In genomic region chr6:39309942-39310531, GRCh38 we compare ENCODE assay signal across 8 cellular contexts. TPM values are rescaled to one million over a fixed set of nuclear protein-coding genes. Genes with fewer than 3 reads are reported as not detected.
DNase-seq lines count a peak whose midpoint lies in the region; ATAC-seq, FAIRE-seq and TF ChIP-seq lines count a peak whose summit lies in the region.

No MANE protein-coding gene starts in this region.

- no peak for FAIRE-seq in RCC 7860 (lab: Jason Lieb, UNC)

- DNase-seq in DMS79 treated with DMSO at 0.1 percent for 48 hours (lab: John Stamatoyannopoulos, UW) (peak; percentile 74), HUDEP-2 (lab: John Stamatoyannopoulos, UW; ENCODE audit: unreplicated experiment in 76 of 76) (peak in 64 of 76 experiments; percentile 6 to 79 (median 48)), RCC 7860 (ENCODE audit: low spot score) (peak; percentile 13), germinal center (ENCODE audit: low spot score) (peak; percentile 68), ovary (peak; percentile 36 to 75 (median 62)), uterus (peak; percentile 27 to 52)
- peak; percentile 24 for DNase-seq in activated gamma-delta T cell treated with anti-CD3 and anti-CD28 coated beads, Interleukin-2, amount 50 U/mL, for 16 hours (ENCODE audit: low read depth)

- no peaks in the 10 kb centered on the region for H3K27me3 ChIP-seq in ovary
- H3K27me3 ChIP-seq in uterus: peaks cover 0 to 12% of the 10 kb centered on the region in 2 donors

- no peak for TF ChIP-seq POLR2A in ovary (IDR thresholded peaks at IDR 0.05)
- no peak for TF ChIP-seq POLR2A in uterus (IDR thresholded peaks at IDR 0.05)

- H3K27ac ChIP-seq in ovary (no peak overlapping the region), uterus (no peak overlapping the region)

- WGBS in ovary, 3 donors: 39 to 45% (median 43%) methylated on average over 7 of the region's 7 CpGs

- H3K9me3 ChIP-seq in ovary (no peaks in the 10 kb centered on the region), uterus (no peaks in the 10 kb centered on the region)

- no peak overlapping the region for H3K4me3 ChIP-seq in ovary
- no peak overlapping the region for H3K4me3 ChIP-seq in uterus

- H3K4me1 ChIP-seq in ovary (ENCODE audit: insufficient read depth) (peaks cover 6% of the 10 kb centered on the region), uterus (peaks cover 0 to 8% of the 10 kb centered on the region in 2 donors)

- H3K36me3 ChIP-seq in ovary (no peaks in the 10 kb centered on the region), uterus (no peaks in the 10 kb centered on the region)

- intact Hi-C loops in ovary (cut with DNase I) (loop anchor here in 2 of 4 donors (5.0 to 10.0 kb wide), 2 partner anchors 143 to 435 kb away; no protein-coding TSS in a partner anchor), uterus (cut with DNase I; ENCODE audit: low total_unique reads) (no loop called here)

- ATAC-seq in HG03280 (IDR thresholded peaks at IDR 0.05; ENCODE audit: unreplicated experiment): no peak

- no peak for TF ChIP-seq EP300 in ovary (IDR thresholded peaks at IDR 0.05)

- TF ChIP-seq CTCF in ovary (IDR thresholded peaks at IDR 0.05) (peak; percentile 27 to 59 (median 54)), uterus (IDR thresholded peaks at IDR 0.05) (peak; percentile 50 to 70 (median 60))

RNA-seq across cellular contexts. Expression of gene KCNK17, which starts 4.2 kb away (rescaled TPM):
- under 1 TPM in 2 of 7 donors, not detected in 5; 0.13 to 0.57 TPM for total RNA-seq in ovary
- polyA plus RNA-seq in ovary: 1 to 10 TPM in 1 of 2 donors, under 1 TPM in 1; 0.08 to 1.0 TPM
- 1 to 10 TPM in 2 of 4 donors, under 1 TPM in 1, not detected in 1; 0.79 to 2.3 (median 1.3) TPM for total RNA-seq in uterus

RNA-seq across cellular contexts. Expression of gene KCNK16, which starts 12.5 kb away (rescaled TPM):
- total RNA-seq in ovary (not detected), uterus (not detected)
- polyA plus RNA-seq in ovary: not detected

Comparison
In these comparisons a context has a peak if more than half of its experiments do, and no peak if none do; other contexts are left out.
1. DNase-seq: peak in every context shown above with its lines; median percentile 74 in DMS79 treated with DMSO at 0.1 percent for 48 hours; 68 in germinal center; 62 in ovary; 48 in HUDEP-2; 40 in uterus; 24 in activated gamma-delta T cell treated with anti-CD3 and anti-CD28 coated beads, Interleukin-2, amount 50 U/mL, for 16 hours; 13 in RCC 7860.